ENCODE assay signal across 21 cellular contexts in genomic region chr11:103279821-103280220, GRCh38.
"Had no signal": no experiment of that assay in that cellular context is flagged by ENCODE, and none has a peak within 500 bp of the region (broad histone marks: within the 10 kb centered on the region; RNA-seq: fewer than 3 reads in every experiment).

No MANE protein-coding gene starts in this region.

- H3K36me3 Mint-ChIP-seq: activated naive CD8-positive, alpha-beta T cell treated with anti-CD3 and anti-CD28 coated beads, Interleukin-2, amount 10 ng/mL, durations not matched to agents 7 days and 5 days; natural killer cell had no signal

- H3K4me3 ChIP-seq: hepatocyte, right atrium auricular region, skin epidermis, tibial nerve, vagina had no signal

- ATAC-seq: left ventricle myocardium superior, natural killer cell had no signal

- H3K27me3 Mint-ChIP-seq: activated naive CD8-positive, alpha-beta T cell treated with anti-CD3 and anti-CD28 coated beads, Interleukin-2, amount 10 ng/mL, durations not matched to agents 7 days and 5 days had no signal

- H3K27me3 ChIP-seq: brain microvascular endothelial cell, hepatocyte, right atrium auricular region, tibial nerve, vagina had no signal

- H3K4me1 ChIP-seq: right atrium auricular region, tibial nerve, vagina had no signal

- H3K79me2 ChIP-seq: hepatocyte had no signal

- H2AFZ ChIP-seq: hepatocyte had no signal

- H3K4me1 Mint-ChIP-seq: activated naive CD8-positive, alpha-beta T cell treated with anti-CD3 and anti-CD28 coated beads, Interleukin-2, amount 10 ng/mL, durations not matched to agents 7 days and 5 days; natural killer cell had no signal

- H3K27ac Mint-ChIP-seq: activated naive CD8-positive, alpha-beta T cell treated with anti-CD3 and anti-CD28 coated beads, Interleukin-2, amount 10 ng/mL, durations not matched to agents 7 days and 5 days; activated T-helper 1 cell treated with anti-CD3 and anti-CD28 coated beads, Interleukin-12 subunit alpha, Interleukin-12 subunit beta, Interleukin-2, Interleukin-4 antibody, amounts not matched to agents 30 ng/mL and 10 ng/mL and 1 ng/mL, durations not matched to agents 14 hours and 24 hours and 36 hours; natural killer cell had no signal

- DNase-seq: activated CD4-positive, alpha-beta T cell treated with anti-CD3 and anti-CD28 coated beads, Interleukin-2, amount 50 U/mL, for 1 hour; activated CD8-positive, alpha-beta memory T cell treated with anti-CD3 and anti-CD28 coated beads for 24 hours; activated naive CD8-positive, alpha-beta T cell treated with anti-CD3 and anti-CD28 coated beads, Interleukin-2, amount 10 ng/mL, durations not matched to agents 7 days and 5 days; anterior cingulate cortex; brain microvascular endothelial cell; dermis blood vessel endothelial cell; left ventricle myocardium superior; mesendoderm; natural killer cell; nucleus accumbens; stimulated activated CD4-positive, alpha-beta T cell treated with anti-CD3 and anti-CD28 coated beads, Interleukin-15, amount 100 ng/mL, for 24 hours; stimulated activated CD4-positive, alpha-beta T cell treated with anti-CD3 and anti-CD28 coated beads, Interleukin-4, amount 100 ng/mL, for 24 hours; stimulated activated naive CD4-positive, alpha-beta T cell treated with Interleukin-2 at 50 U/mL for 16 hours; substantia nigra; T-helper 2 cell had no signal

- H3K4me2 ChIP-seq: hepatocyte had no signal

- H3K9me3 ChIP-seq: right atrium auricular region, tibial nerve, vagina had no signal

- H3K36me3 ChIP-seq: brain microvascular endothelial cell, right atrium auricular region, vagina had no signal

- H3K4me3 Mint-ChIP-seq: activated naive CD8-positive, alpha-beta T cell treated with anti-CD3 and anti-CD28 coated beads, Interleukin-2, amount 10 ng/mL, durations not matched to agents 7 days and 5 days; activated T-helper 1 cell treated with anti-CD3 and anti-CD28 coated beads, Interleukin-12 subunit alpha, Interleukin-12 subunit beta, Interleukin-2, Interleukin-4 antibody, amounts not matched to agents 30 ng/mL and 10 ng/mL and 1 ng/mL, durations not matched to agents 14 hours and 24 hours and 36 hours; natural killer cell had no signal

- H3K9me3 Mint-ChIP-seq: activated naive CD8-positive, alpha-beta T cell treated with anti-CD3 and anti-CD28 coated beads, Interleukin-2, amount 10 ng/mL, durations not matched to agents 7 days and 5 days; activated T-helper 1 cell treated with anti-CD3 and anti-CD28 coated beads, Interleukin-12 subunit alpha, Interleukin-12 subunit beta, Interleukin-2, Interleukin-4 antibody, amounts not matched to agents 30 ng/mL and 10 ng/mL and 1 ng/mL, durations not matched to agents 14 hours and 24 hours and 36 hours; natural killer cell had no signal

- H3K27ac ChIP-seq: brain microvascular endothelial cell, hepatocyte, right atrium auricular region, skin epidermis, tibial nerve, vagina had no signal
